16 cellular contexts compared by ENCODE assay signal in genomic region chr6:146990284-146990683, GRCh38.
DNase-seq lines count a peak whose midpoint lies in the region; ATAC-seq, FAIRE-seq and TF ChIP-seq lines count a peak whose summit lies in the region.
"Had no signal": no experiment of that assay in that cellular context is flagged by ENCODE, and none has a peak within 500 bp of the region (broad histone marks: within the 10 kb centered on the region; RNA-seq: fewer than 3 reads in every experiment).

No MANE protein-coding gene starts in this region.

- POLR2A ChIA-PET in A549 (lab: Yijun Ruan, JAX) = interaction anchor here (1.0 to 2.5 kb wide), 4 partner anchors 75 to 213 kb away, joined by 3 to 10 read pairs (median 6); no protein-coding TSS in a partner anchor

- H3K27me3 ChIP-seq in ascending aorta = no peaks in the 10 kb centered on the region
- H3K27me3 ChIP-seq: cardiac muscle cell, neutrophil, stomach had no signal

- H3K4me2 ChIP-seq in A549 = peak overlapping the region; percentile 69

- H3K9ac ChIP-seq in kidney (ENCODE audit: low read length in 2 of 2) = no peak overlapping the region

- peak in 1 of 2 experiments; percentile 40; a peak in 1 of 5 replicates for TF ChIP-seq EP300 in A549 (IDR thresholded peaks at IDR 0.05)

- H3K4me1 ChIP-seq in A549 (peaks cover 36% of the 10 kb centered on the region), kidney (ENCODE audit: control insufficient read depth in 1 of 2, insufficient read depth in 1 of 2, low read depth in 1 of 2, low read length in 2 of 2) (no peaks in the 10 kb centered on the region), ascending aorta (no peaks in the 10 kb centered on the region)
- H3K4me1 ChIP-seq: stomach had no signal

- TF ChIP-seq CTCF in A549 (IDR thresholded peaks at IDR 0.05) (no peak), kidney (IDR thresholded peaks at IDR 0.05; ENCODE audit: borderline replicate concordance, extremely low read depth, insufficient read depth) (no peak), ascending aorta (IDR thresholded peaks at IDR 0.05) (no peak)

- DNase-seq in A549 (ENCODE audit: low read depth in 1 of 2, low spot score in 1 of 2) (peak in 1 of 2 experiments; percentile 28), HTR-8/SVneo (ENCODE audit: insufficient read length, low spot score) (peak; percentile 45), astrocyte of the hippocampus (ENCODE audit: low read depth, low spot score) (peak; percentile 55), kidney glomerular epithelial cell (lab: John Stamatoyannopoulos, UW) (peak; percentile 84), kidney (no peak), ascending aorta (ENCODE audit: low spot score in 2 of 2) (no peak)
- DNase-seq: ACHN; activated CD8-positive, alpha-beta memory T cell treated with anti-CD3 and anti-CD28 coated beads for 24 hours; activated gamma-delta T cell treated with Interleukin-2 at 50 U/mL for 16 hours; stomach had no signal

- TF ChIP-seq RAD21 in A549 (conservative IDR thresholded peaks at IDR 0.05 in 1 of 2, IDR thresholded peaks at IDR 0.05 in 1 of 2) = 0 out of 5 replicates have a peak, but pooled peaks of 1 of the 2 experiments have one; percentile 14

- TF ChIP-seq POLR2A in A549 (IDR thresholded peaks at IDR 0.05; ENCODE audit: low read length) = no peak

- WGBS in A549 (ENCODE audit: missing lambda C conversion rate) = 21% methylated on average over 2 of the region's 2 CpGs

- H3K27ac ChIP-seq in A549 (peak overlapping the region; percentile 87 to 91), kidney (ENCODE audit: low read depth in 2 of 2, low read length in 2 of 2) (no peak overlapping the region), ascending aorta (no peak overlapping the region)
- H3K27ac ChIP-seq: cardiac muscle cell, neutrophil, stomach had no signal

- H3K9me3 ChIP-seq in A549 (peaks cover 6% of the 10 kb centered on the region; the same call in 1 of the 3 replicates), kidney (ENCODE audit: control insufficient read depth in 1 of 2, low read length in 2 of 2) (no peaks in the 10 kb centered on the region), ascending aorta (peaks cover 0 to 5% of the 10 kb centered on the region in 2 donors)
- H3K9me3 ChIP-seq: neutrophil had no signal

- CTCF ChIA-PET in A549 (lab: Yijun Ruan, JAX) = interaction anchor here (1.1 to 1.2 kb wide), 2 partner anchors 80 to 88 kb away, joined by 3 read pairs; no protein-coding TSS in a partner anchor

- intact Hi-C loops in kidney (cut with DNase I) = no loop called here
- intact Hi-C loops in ascending aorta (cut with DNase I) = no loop called here

- no peaks in the 10 kb centered on the region for H3K36me3 ChIP-seq in kidney (ENCODE audit: control insufficient read depth in 1 of 2, insufficient read depth in 2 of 2, low read length in 2 of 2)
- no peaks in the 10 kb centered on the region for H3K36me3 ChIP-seq in ascending aorta
- H3K36me3 ChIP-seq: cardiac muscle cell, neutrophil, stomach had no signal

- H3K4me3 ChIP-seq in A549 (no peak overlapping the region), kidney (ENCODE audit: low read length in 2 of 2) (no peak overlapping the region), ascending aorta (no peak overlapping the region)
- H3K4me3 ChIP-seq: cardiac muscle cell, lung, stomach had no signal

- peak; percentile 63 to 86; a peak in 3 of 6 replicates for ATAC-seq in A549
- no peak for ATAC-seq in GM19395 (IDR thresholded peaks at IDR 0.05; ENCODE audit: unreplicated experiment)
- no peak for ATAC-seq in GM18907 (IDR thresholded peaks at IDR 0.05; ENCODE audit: unreplicated experiment)
- ATAC-seq: HCT116 had no signal

- no peak for FAIRE-seq in A549 (lab: Jason Lieb, UNC)
- FAIRE-seq in HTR-8/SVneo (lab: Jason Lieb, UNC) = peak; percentile 36
- FAIRE-seq in kidney (lab: Jason Lieb, UNC) = no peak

TF ChIP-seq in A549, 52 proteins besides CTCF, POLR2A, EP300 and RAD21 (continues in another document):
- TF ChIP-seq NPAS2 (CRISPR knock-in tag; IDR thresholded peaks at IDR 0.05; ENCODE audit: borderline replicate concordance) (no peak), ZC3H11A (IDR thresholded peaks at IDR 0.05) (no peak), MAFK (IDR thresholded peaks at IDR 0.05; ENCODE audit: partially characterized antibody) (no peak), TFCP2L1 (CRISPR knock-in tag; IDR thresholded peaks at IDR 0.05) (no peak), GATA3 (IDR thresholded peaks at IDR 0.05; ENCODE audit: borderline replicate concordance) (peak; percentile 56), REST (IDR thresholded peaks at IDR 0.05) (no peak), PHF8 (IDR thresholded peaks at IDR 0.05; ENCODE audit: borderline replicate concordance, low read depth) (no peak), KDM1A (IDR thresholded peaks at IDR 0.05; ENCODE audit: low read depth) (no peak), HOXB5 (CRISPR knock-in tag; IDR thresholded peaks at IDR 0.05) (no peak), JUN (IDR thresholded peaks at IDR 0.05) (0 out of 5 replicates have a peak, but pooled peaks of 1 of the 2 experiments have one; percentile 37), JUNB (IDR thresholded peaks at IDR 0.05) (peak; percentile 37; the same call in 1 of the 2 replicates), ATOH8 (CRISPR knock-in tag; IDR thresholded peaks at IDR 0.05; ENCODE audit: low read depth) (no peak), RCOR1 (IDR thresholded peaks at IDR 0.05; ENCODE audit: low read depth, low read length) (no peak), KDM5A (IDR thresholded peaks at IDR 0.05) (no peak), POLR2AphosphoS2 (conservative IDR thresholded peaks at IDR 0.05; ENCODE audit: low read length) (no peak)
- TF ChIP-seq, protein P1, sequence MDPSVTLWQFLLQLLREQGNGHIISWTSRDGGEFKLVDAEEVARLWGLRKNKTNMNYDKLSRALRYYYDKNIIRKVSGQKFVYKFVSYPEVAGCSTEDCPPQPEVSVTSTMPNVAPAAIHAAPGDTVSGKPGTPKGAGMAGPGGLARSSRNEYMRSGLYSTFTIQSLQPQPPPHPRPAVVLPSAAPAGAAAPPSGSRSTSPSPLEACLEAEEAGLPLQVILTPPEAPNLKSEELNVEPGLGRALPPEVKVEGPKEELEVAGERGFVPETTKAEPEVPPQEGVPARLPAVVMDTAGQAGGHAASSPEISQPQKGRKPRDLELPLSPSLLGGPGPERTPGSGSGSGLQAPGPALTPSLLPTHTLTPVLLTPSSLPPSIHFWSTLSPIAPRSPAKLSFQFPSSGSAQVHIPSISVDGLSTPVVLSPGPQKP (IDR thresholded peaks at IDR 0.05; ENCODE audit: low read depth, low read length) = no peak
- TF ChIP-seq, protein P2, sequence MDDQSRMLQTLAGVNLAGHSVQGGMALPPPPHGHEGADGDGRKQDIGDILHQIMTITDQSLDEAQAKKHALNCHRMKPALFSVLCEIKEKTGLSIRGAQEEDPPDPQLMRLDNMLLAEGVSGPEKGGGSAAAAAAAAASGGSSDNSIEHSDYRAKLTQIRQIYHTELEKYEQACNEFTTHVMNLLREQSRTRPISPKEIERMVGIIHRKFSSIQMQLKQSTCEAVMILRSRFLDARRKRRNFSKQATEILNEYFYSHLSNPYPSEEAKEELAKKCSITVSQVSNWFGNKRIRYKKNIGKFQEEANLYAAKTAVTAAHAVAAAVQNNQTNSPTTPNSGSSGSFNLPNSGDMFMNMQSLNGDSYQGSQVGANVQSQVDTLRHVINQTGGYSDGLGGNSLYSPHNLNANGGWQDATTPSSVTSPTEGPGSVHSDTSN (IDR thresholded peaks at IDR 0.05) = no peak
- TF ChIP-seq, protein P3, sequence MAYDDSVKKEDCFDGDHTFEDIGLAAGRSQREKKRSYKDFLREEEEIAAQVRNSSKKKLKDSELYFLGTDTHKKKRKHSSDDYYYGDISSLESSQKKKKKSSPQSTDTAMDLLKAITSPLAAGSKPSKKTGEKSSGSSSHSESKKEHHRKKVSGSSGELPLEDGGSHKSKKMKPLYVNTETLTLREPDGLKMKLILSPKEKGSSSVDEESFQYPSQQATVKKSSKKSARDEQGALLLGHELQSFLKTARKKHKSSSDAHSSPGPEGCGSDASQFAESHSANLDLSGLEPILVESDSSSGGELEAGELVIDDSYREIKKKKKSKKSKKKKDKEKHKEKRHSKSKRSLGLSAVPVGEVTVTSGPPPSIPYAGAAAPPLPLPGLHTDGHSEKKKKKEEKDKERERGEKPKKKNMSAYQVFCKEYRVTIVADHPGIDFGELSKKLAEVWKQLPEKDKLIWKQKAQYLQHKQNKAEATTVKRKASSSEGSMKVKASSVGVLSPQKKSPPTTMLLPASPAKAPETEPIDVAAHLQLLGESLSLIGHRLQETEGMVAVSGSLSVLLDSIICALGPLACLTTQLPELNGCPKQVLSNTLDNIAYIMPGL (CRISPR knock-in tag; IDR thresholded peaks at IDR 0.05; ENCODE audit: borderline replicate concordance) = no peak

Comparison
In these comparisons a context has a peak if more than half of its experiments do, and no peak if none do; other contexts are left out.
1. ATAC-seq: peak in A549 (2 of 2); none in GM19395 (single experiment) and GM18907 (single experiment).
2. DNase-seq: peak in HTR-8/SVneo (single experiment), astrocyte of the hippocampus (single experiment) and kidney glomerular epithelial cell (single experiment); none in kidney (single experiment) and ascending aorta (0 of 2).
3. H3K27ac ChIP-seq: peak in A549 (2 of 2); none in kidney (0 of 2) and ascending aorta (0 of 2).